In the genomic region with DNA sequence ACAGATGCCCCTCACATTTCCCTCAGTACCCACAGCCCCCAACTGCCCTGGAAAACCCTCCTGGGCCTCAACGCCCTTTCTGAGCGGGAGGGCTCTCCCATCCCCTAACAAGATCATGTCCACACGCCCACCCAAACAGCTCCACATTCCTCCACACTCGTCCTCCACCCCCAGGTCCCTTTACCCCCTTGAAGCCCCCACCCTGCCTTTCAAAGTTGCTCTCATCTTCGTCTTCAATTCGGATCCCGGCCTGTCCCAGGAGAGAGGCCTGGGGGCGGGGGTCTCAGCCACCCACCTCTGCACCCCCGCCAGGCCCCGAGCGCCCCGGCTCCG, we compare ENCODE assay signal across 17 cellular contexts. TPM values are rescaled to one million over a fixed set of nuclear protein-coding genes. Genes with fewer than 3 reads are reported as not detected.
DNase-seq lines count a peak whose midpoint lies in the region; ATAC-seq and TF ChIP-seq lines count a peak whose summit lies in the region.
"Had no signal": no experiment of that assay in that cellular context is flagged by ENCODE, and none has a peak within 500 bp of the region (broad histone marks: within the 10 kb centered on the region; RNA-seq: fewer than 3 reads in every experiment).

No MANE protein-coding gene starts in this region.

- peaks cover 100% of the 10 kb centered on the region for H3K27me3 ChIP-seq in NT2/D1 (ENCODE audit: insufficient read depth, insufficient read length)
- no peaks in the 10 kb centered on the region for H3K27me3 ChIP-seq in colonic mucosa
- H3K27me3 ChIP-seq in muscle layer of duodenum (ENCODE audit: low read depth, low read length): peaks cover 26% of the 10 kb centered on the region
- H3K27me3 ChIP-seq in thoracic aorta (replicated peaks; ENCODE audit: insufficient read depth): no peaks in the 10 kb centered on the region

- peak overlapping the region; percentile 13 for H3K27ac ChIP-seq in colonic mucosa
- peak overlapping the region; percentile 76 for H3K27ac ChIP-seq in muscle layer of duodenum (ENCODE audit: low read length)
- peak overlapping the region in 1 of 2 donors; percentile 42 for H3K27ac ChIP-seq in thoracic aorta

- peaks cover 11% of the 10 kb centered on the region; the same call in 1 of the 2 replicates for H3K9me3 ChIP-seq in NT2/D1 (ENCODE audit: insufficient read depth, low read length)
- H3K9me3 ChIP-seq in colonic mucosa: no peaks in the 10 kb centered on the region
- no peaks in the 10 kb centered on the region for H3K9me3 ChIP-seq in muscle layer of duodenum (ENCODE audit: control insufficient read depth in 1 of 2, low read length in 2 of 2)
- no peaks in the 10 kb centered on the region for H3K9me3 ChIP-seq in thoracic aorta

- DNase-seq in NT2/D1 (ENCODE audit: low read depth, low spot score) (no peak), colonic mucosa (no peak), thoracic aorta (ENCODE audit: low spot score) (no peak), NOMO-1 treated with DMSO at 0.1 percent for 48 hours (lab: John Stamatoyannopoulos, UW; ENCODE audit: unreplicated experiment) (no peak), T-helper 2 cell (no peak)
- DNase-seq in stimulated activated CD4-positive, alpha-beta T cell treated with anti-CD3 and anti-CD28 coated beads, Interleukin-2, amount 100 ng/mL, for 48 hours: no peak
- DNase-seq: activated CD4-positive, alpha-beta memory T cell treated with anti-CD3 and anti-CD28 coated beads for 36 hours; left colon; MM.1S; stimulated activated CD4-positive, alpha-beta T cell treated with anti-CD3 and anti-CD28 coated beads, Interleukin-4, amount 100 ng/mL, for 1 hour; stimulated activated naive B cell treated with anti-CD40 and anti-IgM and Interleukin-4, amounts not matched to agents 10 μg/mL and 1 μg/mL and 100 μg/mL, for 72 hours had no signal

- TF ChIP-seq CTCF in colonic mucosa (IDR thresholded peaks at IDR 0.05) (no peak), thoracic aorta (IDR thresholded peaks at IDR 0.05) (no peak)

- H3K4me3 ChIP-seq in NT2/D1 (ENCODE audit: insufficient read length, low read depth) (no peak overlapping the region), colonic mucosa (peak overlapping the region; percentile 14), muscle layer of duodenum (ENCODE audit: low read depth in 1 of 2, low read length in 2 of 2) (peak overlapping the region; percentile 41 to 54), thoracic aorta (peak overlapping the region; percentile 69)

- ATAC-seq in thoracic aorta (ENCODE audit: insufficient number of reproducible peaks, low FRiP score, low read depth): no peak
- no peak for ATAC-seq in activated CD4-positive, CD25-positive, alpha-beta regulatory T cell treated with anti-CD3 and anti-CD28 coated beads, Interleukin-2, amount 50 U/mL, for 24 hours
- ATAC-seq: left colon; stimulated activated naive B cell treated with anti-CD40 and anti-IgM and Interleukin-4, amounts not matched to agents 10 μg/mL and 1 μg/mL and 100 μg/mL, for 72 hours had no signal

- peak overlapping the region; percentile 12 for H3K9ac ChIP-seq in NT2/D1 (ENCODE audit: insufficient read length, low read depth)
- H3K9ac ChIP-seq in colonic mucosa (ENCODE audit: low read depth in 2 of 2, low read length in 2 of 2): peak overlapping the region in 1 of 2 donors; percentile 61

- H3K4me1 ChIP-seq in NT2/D1 (ENCODE audit: insufficient read depth, insufficient read length) (peaks cover 3% of the 10 kb centered on the region), colonic mucosa (peaks cover 21% of the 10 kb centered on the region), muscle layer of duodenum (ENCODE audit: control insufficient read depth in 1 of 2, insufficient read depth in 2 of 2, low read length in 2 of 2) (peaks cover 35 to 86% of the 10 kb centered on the region in 2 donors), thoracic aorta (ENCODE audit: control insufficient read depth in 1 of 2, low read depth in 2 of 2) (peaks cover 14 to 96% of the 10 kb centered on the region in 2 donors)

- intact Hi-C loops in colonic mucosa (cut with DNase I): no loop called here

- no peaks in the 10 kb centered on the region for H3K36me3 ChIP-seq in NT2/D1 (ENCODE audit: insufficient read depth, insufficient read length, low read length)
- H3K36me3 ChIP-seq in colonic mucosa: no peaks in the 10 kb centered on the region
- H3K36me3 ChIP-seq in muscle layer of duodenum (ENCODE audit: control insufficient read depth in 1 of 2, insufficient read depth in 2 of 2, low read length in 2 of 2): no peaks in the 10 kb centered on the region
- no peaks in the 10 kb centered on the region for H3K36me3 ChIP-seq in thoracic aorta

RNA-seq across cellular contexts. Expression of a gene that starts 14.3 kb away (rescaled TPM):
- total RNA-seq in colonic mucosa: 1 to 10 TPM; 2.5 to 4.7 TPM
- 10 to 100 TPM in 1 of 2 donors, 1 to 10 TPM in 1; 6.2 to 11.5 TPM for total RNA-seq in thoracic aorta
- total RNA-seq: chondrocyte, frontal cortex, osteocyte had no signal

RNA-seq across cellular contexts. Expression of a gene that starts 18.9 kb away (rescaled TPM):
- 1 to 10 TPM; 2.6 to 6.4 TPM for total RNA-seq in colonic mucosa
- total RNA-seq in thoracic aorta: 10 to 100 TPM; 53.3 to 73.0 TPM
- total RNA-seq: frontal cortex, osteocyte had no signal

RNA-seq across cellular contexts. Expression of a gene that starts 26.2 kb away (rescaled TPM):
- total RNA-seq in colonic mucosa (10 to 100 TPM; 17.4 to 31.8 TPM), thoracic aorta (10 to 100 TPM; 26.8 to 33.3 TPM)
- total RNA-seq: frontal cortex had no signal

RNA-seq across cellular contexts. Expression of a gene that starts 29.7 kb away (rescaled TPM):
- total RNA-seq in colonic mucosa: 10 to 100 TPM; 11.0 to 22.7 TPM
- 1 to 10 TPM in 1 of 2 donors, under 1 TPM in 1; 0.56 to 3.8 TPM for total RNA-seq in thoracic aorta
- total RNA-seq: activated CD4-positive, alpha-beta memory T cell treated with anti-CD3 and anti-CD28 coated beads for 36 hours; chondrocyte; frontal cortex; osteocyte had no signal

RNA-seq across cellular contexts. Expression of a gene that starts 33.0 kb away (rescaled TPM):
- not detected for total RNA-seq in colonic mucosa
- not detected for total RNA-seq in thoracic aorta
- total RNA-seq: activated CD4-positive, alpha-beta memory T cell treated with anti-CD3 and anti-CD28 coated beads for 36 hours; chondrocyte; frontal cortex; left colon; osteocyte; T-helper 1 cell treated with Interleukin-12 subunit alpha and Interleukin-12 subunit beta and Interleukin-4 antibody, amounts not matched to agents 30 ng/mL and 1 ng/mL, for 36 hours had no signal

Comparison
In these comparisons a context has a peak if more than half of its experiments do, and no peak if none do; other contexts are left out.
1. RNA of a gene that starts 18.9 kb away (total RNA-seq): 53.3 to 73.0 TPM in thoracic aorta; 2.6 to 6.4 TPM in colonic mucosa; every median in the first group is over 4 times any median in the second.